Comparison of ENCODE assay signal across 8 cellular contexts in genomic region chr19:48493718-48494515, GRCh38. TPM values are rescaled to one million over a fixed set of nuclear protein-coding genes. Genes with fewer than 3 reads are reported as not detected.
A peak's percentile ranks its signal among the peaks of the same experiment; 100 is the strongest.
DNase-seq lines count a peak whose midpoint lies in the region; ATAC-seq, FAIRE-seq and TF ChIP-seq lines count a peak whose summit lies in the region.

No MANE protein-coding gene starts in this region.

- CTCF ChIA-PET in activated naive CD4-positive, alpha-beta T cell treated with anti-CD3 and anti-CD28 coated beads for 36 hours (lab: Charles Lee): interaction anchor here (1.2 to 2.0 kb wide), 4 partner anchors 12 to 115 kb away, joined by 4 to 9 read pairs (median 6); no protein-coding TSS in a partner anchor

- peak overlapping the region; percentile 89 for H3K4me2 ChIP-seq in astrocyte (ENCODE audit: low read length)

- 11% methylated on average over 74 of the region's 74 CpGs for WGBS in liver

- intact Hi-C loops in activated naive CD4-positive, alpha-beta T cell treated with anti-CD3 and anti-CD28 coated beads for 36 hours (cut with micrococcal nuclease): loop anchor here (1.0 to 5.0 kb wide), 6 partner anchors 8 to 173 kb away; partner anchors contain the start of genes CYTH2 and TMEM143

- H3K4me1 ChIP-seq in astrocyte (ENCODE audit: insufficient read depth, low read length) (no peaks in the 10 kb centered on the region), liver (ENCODE audit: control insufficient read depth in 4 of 4, insufficient read depth in 4 of 4, low read length in 3 of 4) (peaks cover 0 to 2% (median 0%) of the 10 kb centered on the region in 4 donors)

- H3K9me3 Mint-ChIP-seq in activated naive CD4-positive, alpha-beta T cell treated with anti-CD3 and anti-CD28 coated beads for 36 hours: no peaks in the 10 kb centered on the region
- H3K9me3 Mint-ChIP-seq in astrocyte (ENCODE audit: unreplicated experiment): peaks cover 5% of the 10 kb centered on the region

- peak overlapping the region; percentile 64 for H3K4me3 Mint-ChIP-seq in activated naive CD4-positive, alpha-beta T cell treated with anti-CD3 and anti-CD28 coated beads for 36 hours
- peak overlapping the region; percentile 85 for H3K4me3 Mint-ChIP-seq in astrocyte (ENCODE audit: unreplicated experiment)

- H3K27me3 Mint-ChIP-seq in activated naive CD4-positive, alpha-beta T cell treated with anti-CD3 and anti-CD28 coated beads for 36 hours (ENCODE audit: low read depth): peaks cover 38% of the 10 kb centered on the region
- peaks cover 8% of the 10 kb centered on the region for H3K27me3 Mint-ChIP-seq in astrocyte (ENCODE audit: low read depth, unreplicated experiment)

- TF ChIP-seq CTCF in astrocyte (IDR thresholded peaks at IDR 0.05; ENCODE audit: insufficient read depth, low read depth, low read length) (no peak), liver (IDR thresholded peaks at IDR 0.05; ENCODE audit: low read depth, low read length, missing input control) (no peak)

- H4K20me1 ChIP-seq in astrocyte (ENCODE audit: insufficient read depth, low read length): no peaks in the 10 kb centered on the region

- peak overlapping the region; percentile 96 for H2AFZ ChIP-seq in astrocyte (ENCODE audit: low read depth, low read length)

- no peak for DNase-seq in activated naive CD4-positive, alpha-beta T cell treated with anti-CD3 and anti-CD28 coated beads for 36 hours
- no peak for DNase-seq in activated naive CD4-positive, alpha-beta T cell (lab: John Stamatoyannopoulos, UW)
- DNase-seq in astrocyte (ENCODE audit: low read depth) (no peak), ureter (ENCODE audit: low spot score) (peak; percentile 49), NCI-H146 (lab: John Stamatoyannopoulos, UW) (no peak), NCI-H2196 (lab: John Stamatoyannopoulos, UW; ENCODE audit: unreplicated experiment) (no peak)

- H3K36me3 Mint-ChIP-seq in activated naive CD4-positive, alpha-beta T cell treated with anti-CD3 and anti-CD28 coated beads for 36 hours (ENCODE audit: low read depth): no peaks in the 10 kb centered on the region
- peaks cover 2% of the 10 kb centered on the region for H3K36me3 Mint-ChIP-seq in astrocyte (ENCODE audit: low read depth, unreplicated experiment)

- FAIRE-seq in astrocyte (lab: Jason Lieb, UNC): no peak

- no peaks in the 10 kb centered on the region for H3K9me3 ChIP-seq in astrocyte (ENCODE audit: insufficient read depth, low read depth, low read length)
- H3K9me3 ChIP-seq in liver (ENCODE audit: control insufficient read depth in 4 of 4, low read length in 3 of 4): no peaks in the 10 kb centered on the region

- H3K4me1 Mint-ChIP-seq in activated naive CD4-positive, alpha-beta T cell treated with anti-CD3 and anti-CD28 coated beads for 36 hours (ENCODE audit: low read depth): peaks cover 33% of the 10 kb centered on the region
- peaks cover 7% of the 10 kb centered on the region for H3K4me1 Mint-ChIP-seq in astrocyte (ENCODE audit: low read depth, unreplicated experiment)

- H3K27ac ChIP-seq in astrocyte (ENCODE audit: low read depth, low read length) (no peak overlapping the region), liver (ENCODE audit: low read depth in 1 of 2, low read length in 2 of 2) (peak overlapping the region in 1 of 2 donors; percentile 46)

- H3K27me3 ChIP-seq in astrocyte (ENCODE audit: insufficient read depth, low read length) (peaks cover 8% of the 10 kb centered on the region), liver (ENCODE audit: control insufficient read depth in 4 of 4, insufficient read depth in 4 of 4, low read length in 3 of 4) (peaks cover 0 to 2% (median 0%) of the 10 kb centered on the region in 4 donors)

- H3K4me3 ChIP-seq in astrocyte (ENCODE audit: insufficient read depth, low read depth, low read length): peak overlapping the region; percentile 60
- H3K4me3 ChIP-seq in liver (ENCODE audit: low read depth in 1 of 3, low read length in 3 of 3): peak overlapping the region in 2 of 3 donors; percentile 18 to 52

- no peaks in the 10 kb centered on the region for H3K79me2 ChIP-seq in astrocyte (ENCODE audit: insufficient read depth, low read length)

- H3K9ac ChIP-seq in astrocyte (ENCODE audit: low read length) (peak overlapping the region; percentile 74), liver (ENCODE audit: low read depth in 1 of 2, low read length in 2 of 2) (no peak overlapping the region)

- ATAC-seq in GM19455 (IDR thresholded peaks at IDR 0.05; ENCODE audit: unreplicated experiment): no peak

- H3K36me3 ChIP-seq in astrocyte (ENCODE audit: insufficient read depth, low read length) (no peaks in the 10 kb centered on the region), liver (ENCODE audit: control insufficient read depth in 4 of 4, insufficient read depth in 3 of 4, low read depth in 1 of 4, low read length in 3 of 4) (no peaks in the 10 kb centered on the region)

- no peak for TF ChIP-seq RAD21 in liver (IDR thresholded peaks at IDR 0.05)

- H3K27ac Mint-ChIP-seq in activated naive CD4-positive, alpha-beta T cell treated with anti-CD3 and anti-CD28 coated beads for 36 hours: no peak overlapping the region
- H3K27ac Mint-ChIP-seq in astrocyte (ENCODE audit: unreplicated experiment): peak overlapping the region; percentile 78

TF ChIP-seq in liver, 16 proteins besides CTCF, POLR2A, EP300 and RAD21 (continues in another document):
- no peak for TF ChIP-seq EGR1 (IDR thresholded peaks at IDR 0.05; ENCODE audit: low read depth in 2 of 2)
- no peak for TF ChIP-seq FOXA1 (IDR thresholded peaks at IDR 0.05)
- TF ChIP-seq JUND (IDR thresholded peaks at IDR 0.05): no peak
- no peak for TF ChIP-seq NR2F2 (IDR thresholded peaks at IDR 0.05)
- TF ChIP-seq, protein P1, sequence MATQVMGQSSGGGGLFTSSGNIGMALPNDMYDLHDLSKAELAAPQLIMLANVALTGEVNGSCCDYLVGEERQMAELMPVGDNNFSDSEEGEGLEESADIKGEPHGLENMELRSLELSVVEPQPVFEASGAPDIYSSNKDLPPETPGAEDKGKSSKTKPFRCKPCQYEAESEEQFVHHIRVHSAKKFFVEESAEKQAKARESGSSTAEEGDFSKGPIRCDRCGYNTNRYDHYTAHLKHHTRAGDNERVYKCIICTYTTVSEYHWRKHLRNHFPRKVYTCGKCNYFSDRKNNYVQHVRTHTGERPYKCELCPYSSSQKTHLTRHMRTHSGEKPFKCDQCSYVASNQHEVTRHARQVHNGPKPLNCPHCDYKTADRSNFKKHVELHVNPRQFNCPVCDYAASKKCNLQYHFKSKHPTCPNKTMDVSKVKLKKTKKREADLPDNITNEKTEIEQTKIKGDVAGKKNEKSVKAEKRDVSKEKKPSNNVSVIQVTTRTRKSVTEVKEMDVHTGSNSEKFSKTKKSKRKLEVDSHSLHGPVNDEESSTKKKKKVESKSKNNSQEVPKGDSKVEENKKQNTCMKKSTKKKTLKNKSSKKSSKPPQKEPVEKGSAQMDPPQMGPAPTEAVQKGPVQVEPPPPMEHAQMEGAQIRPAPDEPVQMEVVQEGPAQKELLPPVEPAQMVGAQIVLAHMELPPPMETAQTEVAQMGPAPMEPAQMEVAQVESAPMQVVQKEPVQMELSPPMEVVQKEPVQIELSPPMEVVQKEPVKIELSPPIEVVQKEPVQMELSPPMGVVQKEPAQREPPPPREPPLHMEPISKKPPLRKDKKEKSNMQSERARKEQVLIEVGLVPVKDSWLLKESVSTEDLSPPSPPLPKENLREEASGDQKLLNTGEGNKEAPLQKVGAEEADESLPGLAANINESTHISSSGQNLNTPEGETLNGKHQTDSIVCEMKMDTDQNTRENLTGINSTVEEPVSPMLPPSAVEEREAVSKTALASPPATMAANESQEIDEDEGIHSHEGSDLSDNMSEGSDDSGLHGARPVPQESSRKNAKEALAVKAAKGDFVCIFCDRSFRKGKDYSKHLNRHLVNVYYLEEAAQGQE (IDR thresholded peaks at IDR 0.05): no peak
- no peak for TF ChIP-seq ZBTB33 (IDR thresholded peaks at IDR 0.05)
- TF ChIP-seq, protein P2, sequence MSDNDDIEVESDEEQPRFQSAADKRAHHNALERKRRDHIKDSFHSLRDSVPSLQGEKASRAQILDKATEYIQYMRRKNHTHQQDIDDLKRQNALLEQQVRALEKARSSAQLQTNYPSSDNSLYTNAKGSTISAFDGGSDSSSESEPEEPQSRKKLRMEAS (IDR thresholded peaks at IDR 0.05): no peak
- TF ChIP-seq FOXA2 (IDR thresholded peaks at IDR 0.05): no peak
- TF ChIP-seq RXRA (IDR thresholded peaks at IDR 0.05): no peak

RNA-seq across cellular contexts. Expression of gene LMTK3, which starts 17.7 kb away (rescaled TPM):
- 1 to 10 TPM; 2.3 to 2.6 TPM for total RNA-seq in activated naive CD4-positive, alpha-beta T cell treated with anti-CD3 and anti-CD28 coated beads for 36 hours
- 6.2 TPM in 2 replicates for total RNA-seq in astrocyte
- under 1 TPM in 1 of 2 donors, not detected in 1; 0.08 TPM for total RNA-seq in liver
- polyA plus RNA-seq in liver: under 1 TPM in 1 of 2 donors, not detected in 1; 0.08 TPM
- 5.1 TPM for total RNA-seq in ureter

RNA-seq across cellular contexts. Expression of gene CYTH2, which starts 24.7 kb away (rescaled TPM):
- total RNA-seq in activated naive CD4-positive, alpha-beta T cell treated with anti-CD3 and anti-CD28 coated beads for 36 hours: 10 to 100 TPM; 36.7 to 38.0 TPM
- 62.4 and 67.1 TPM in 2 replicates for total RNA-seq in astrocyte
- total RNA-seq in liver: 10 to 100 TPM; 13.1 to 16.9 TPM
- polyA plus RNA-seq in liver: 10 to 100 TPM; 13.0 to 13.2 TPM
- 61.6 TPM for total RNA-seq in ureter

RNA-seq across cellular contexts. Expression of gene KCNJ14, which starts 38.5 kb away (rescaled TPM):
- 1 to 10 TPM; 1.7 to 1.8 TPM for total RNA-seq in activated naive CD4-positive, alpha-beta T cell treated with anti-CD3 and anti-CD28 coated beads for 36 hours
- total RNA-seq in astrocyte: 1.4 TPM in 2 replicates
- under 1 TPM; 0.23 to 0.92 TPM for total RNA-seq in liver
- under 1 TPM; 0.06 to 0.12 TPM for polyA plus RNA-seq in liver
- total RNA-seq in ureter: 1.5 TPM

RNA-seq across cellular contexts. Expression of gene GRWD1, which starts 48.1 kb away (rescaled TPM):
- 10 to 100 TPM; 32.4 to 36.0 TPM for total RNA-seq in activated naive CD4-positive, alpha-beta T cell treated with anti-CD3 and anti-CD28 coated beads for 36 hours
- total RNA-seq in astrocyte (35.6 and 41.4 TPM in 2 replicates), liver (10 to 100 TPM in 1 of 2 donors, 1 to 10 TPM in 1; 7.1 to 31.7 TPM), ureter (43.6 TPM)
- polyA plus RNA-seq in liver: 10 to 100 TPM; 11.1 to 19.5 TPM

RNA-seq across cellular contexts. Expression of gene SULT2B1, which starts 58.1 kb away (rescaled TPM):
- not detected for total RNA-seq in activated naive CD4-positive, alpha-beta T cell treated with anti-CD3 and anti-CD28 coated beads for 36 hours
- total RNA-seq in astrocyte (0.31 TPM in 1 of 2 replicates, not detected in the other), liver (not detected), ureter (1.6 TPM)
- polyA plus RNA-seq in liver: under 1 TPM; 0.14 to 0.24 TPM
